ENCODE assay signal across 12 cellular contexts in the genomic region with DNA sequence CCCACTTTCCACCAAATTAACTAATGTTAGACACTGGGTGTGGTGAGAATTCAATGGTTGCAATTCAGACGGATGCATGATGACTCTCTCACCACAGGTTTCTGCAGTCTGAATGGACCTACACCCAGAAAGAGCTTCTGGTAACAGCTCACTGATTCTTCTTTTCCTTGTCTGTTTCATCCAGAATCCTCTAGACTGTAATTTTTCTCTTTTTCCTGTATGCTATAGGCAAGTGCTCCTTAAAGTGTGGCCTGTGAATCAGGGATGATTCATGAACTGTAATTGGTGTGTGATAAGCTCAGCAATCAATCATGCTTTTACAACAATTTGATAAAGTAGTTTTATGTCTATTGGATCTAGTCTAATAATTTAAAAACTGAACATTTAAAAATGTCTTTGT. TPM values are rescaled to one million over a fixed set of nuclear protein-coding genes. Genes with fewer than 3 reads are reported as not detected.
DNase-seq lines count a peak whose midpoint lies in the region; FAIRE-seq and TF ChIP-seq lines count a peak whose summit lies in the region.
"Had no signal": no experiment of that assay in that cellular context is flagged by ENCODE, and none has a peak within 500 bp of the region (broad histone marks: within the 10 kb centered on the region; RNA-seq: fewer than 3 reads in every experiment).

No MANE protein-coding gene starts in this region.

- H3K4me3 ChIP-seq in SK-N-SH (ENCODE audit: low read depth in 2 of 2, low read length in 1 of 2) (peak overlapping the region in 1 of 2 experiments; percentile 14; a peak in 1 of 4 replicates), fibroblast of the aortic adventitia (ENCODE audit: low read depth, low read length) (no peak overlapping the region), smooth muscle cell (no peak overlapping the region), adrenal gland (no peak overlapping the region), MG63 (no peak overlapping the region)

- DNase-seq in H54 (ENCODE audit: insufficient read length, low spot score) (no peak), SK-N-SH (no peak), fibroblast of the aortic adventitia (ENCODE audit: low read depth) (peak; percentile 69), smooth muscle cell (lab: John Stamatoyannopoulos, UW; ENCODE audit: unreplicated experiment) (no peak), NCI-H510A (lab: John Stamatoyannopoulos, UW) (no peak), adrenal gland (no peak), MG63 (no peak)
- DNase-seq: activated T-cell treated with anti-CD3 and anti-CD28 coated beads, Interleukin-2, amount 50 U/mL, for 1 hour; COR-L47; natural killer cell; NCI-H1092 had no signal

- CTCF ChIA-PET in SK-N-SH (lab: Yijun Ruan, JAX): no interaction called here

- no peak for TF ChIP-seq CTCF in SK-N-SH (IDR thresholded peaks at IDR 0.05)
- no peak for TF ChIP-seq CTCF in fibroblast of the aortic adventitia (IDR thresholded peaks at IDR 0.05; ENCODE audit: insufficient read depth, low read length)
- no peak for TF ChIP-seq CTCF in smooth muscle cell (IDR thresholded peaks at IDR 0.05; ENCODE audit: borderline replicate concordance, insufficient read depth, poor library complexity, severe bottlenecking)
- no peak for TF ChIP-seq CTCF in adrenal gland (IDR thresholded peaks at IDR 0.05)

- intact Hi-C loops in adrenal gland (cut with DNase I): no loop called here

- POLR2A ChIA-PET in SK-N-SH (lab: Yijun Ruan, JAX): no interaction called here

- WGBS in SK-N-SH (ENCODE audit: low lambda C conversion rate): 13% methylated on average over 1 of the region's 1 CpG
- WGBS in smooth muscle cell (ENCODE audit: low lambda C conversion rate): 11% methylated on average over 1 of the region's 1 CpG
- WGBS in adrenal gland, 4 donors: 40 to 56% (median 43%) methylated on average over 1 of the region's 1 CpG

- H3K9me3 ChIP-seq in SK-N-SH (no peaks in the 10 kb centered on the region), smooth muscle cell (replicated peaks; ENCODE audit: low read depth) (no peaks in the 10 kb centered on the region), adrenal gland (replicated peaks in 1 of 3) (no peaks in the 10 kb centered on the region), MG63 (no peaks in the 10 kb centered on the region; the same call in 1 of the 2 replicates)

- no peaks in the 10 kb centered on the region for H3K9me2 ChIP-seq in SK-N-SH

- H3K4me2 ChIP-seq in SK-N-SH: peak overlapping the region; percentile 23; the same call in 1 of the 2 replicates
- peak overlapping the region; percentile 53 for H3K4me2 ChIP-seq in smooth muscle cell

- H4K20me1 ChIP-seq in SK-N-SH (ENCODE audit: insufficient read depth) (no peaks in the 10 kb centered on the region), smooth muscle cell (ENCODE audit: low read depth) (no peaks in the 10 kb centered on the region)

- H3F3A ChIP-seq in SK-N-SH (replicated peaks; ENCODE audit: insufficient read depth) (peaks cover 32% of the 10 kb centered on the region), smooth muscle cell (ENCODE audit: low read depth) (peaks cover 13% of the 10 kb centered on the region)

- no peaks in the 10 kb centered on the region for H3K79me2 ChIP-seq in SK-N-SH (ENCODE audit: insufficient read depth)
- H3K79me2 ChIP-seq in smooth muscle cell (ENCODE audit: low read depth): no peaks in the 10 kb centered on the region

- TF ChIP-seq EP300 in SK-N-SH (IDR thresholded peaks at IDR 0.05; ENCODE audit: borderline replicate concordance in 1 of 2, low read depth in 1 of 2, low read length in 1 of 2): peak in 1 of 2 experiments; percentile 64; a peak in 1 of 4 replicates

- H3K27ac ChIP-seq in SK-N-SH (ENCODE audit: low read depth in 2 of 2, low read length in 1 of 2): peak overlapping the region; percentile 84 to 85
- H3K27ac ChIP-seq in smooth muscle cell (ENCODE audit: low read depth): peak overlapping the region; percentile 81
- H3K27ac ChIP-seq in adrenal gland: no peak overlapping the region

- H3K9ac ChIP-seq in SK-N-SH (no peak overlapping the region; the same call in 1 of the 2 replicates), smooth muscle cell (ENCODE audit: low read depth) (no peak overlapping the region)

- H3K36me3 ChIP-seq in SK-N-SH (replicated peaks in 1 of 2; ENCODE audit: control insufficient read depth in 1 of 2, insufficient read depth in 2 of 2, low read length in 1 of 2) (no peaks in the 10 kb centered on the region), smooth muscle cell (ENCODE audit: low read depth) (no peaks in the 10 kb centered on the region), adrenal gland (replicated peaks in 1 of 2) (no peaks in the 10 kb centered on the region), MG63 (no peaks in the 10 kb centered on the region)

- H2AFZ ChIP-seq in SK-N-SH (ENCODE audit: low read depth) (no peak overlapping the region), smooth muscle cell (ENCODE audit: low read depth) (no peak overlapping the region)

- FAIRE-seq in H54 (lab: Jason Lieb, UNC): peak; percentile 6

- no peak for TF ChIP-seq POLR2A in H54 (IDR thresholded peaks at IDR 0.05; ENCODE audit: low read depth, low read length)
- no peak for TF ChIP-seq POLR2A in adrenal gland (IDR thresholded peaks at IDR 0.05)

- H3K27me3 ChIP-seq in SK-N-SH (ENCODE audit: insufficient read depth) (no peaks in the 10 kb centered on the region), smooth muscle cell (ENCODE audit: low read depth) (no peaks in the 10 kb centered on the region), adrenal gland (peaks cover 11% of the 10 kb centered on the region), MG63 (peaks cover 3% of the 10 kb centered on the region; the same call in 1 of the 2 replicates)

- no peak for TF ChIP-seq RAD21 in SK-N-SH (IDR thresholded peaks at IDR 0.05; ENCODE audit: low read length)

- H3K4me1 ChIP-seq in SK-N-SH (ENCODE audit: control insufficient read depth in 1 of 2, insufficient read depth in 2 of 2, low read depth in 1 of 2, low read length in 1 of 2): peaks cover 0 to 37% of the 10 kb centered on the region in 2 experiments; a peak in 2 of 4 replicates
- H3K4me1 ChIP-seq in smooth muscle cell (ENCODE audit: low read depth): peaks cover 13% of the 10 kb centered on the region
- H3K4me1 ChIP-seq in adrenal gland (replicated peaks in 1 of 2): no peaks in the 10 kb centered on the region

TF ChIP-seq in SK-N-SH, 30 proteins besides CTCF, POLR2A, EP300 and RAD21 (continues in another document):
- TF ChIP-seq TEAD4 (IDR thresholded peaks at IDR 0.05; ENCODE audit: borderline replicate concordance, insufficient read depth): peak; percentile 35; the same call in 1 of the 2 replicates
- TF ChIP-seq PBX3 (IDR thresholded peaks at IDR 0.05): peak; percentile 93
- 0 out of 2 replicates have a peak, but pooled peaks have one; percentile 45 for TF ChIP-seq FOXM1 (IDR thresholded peaks at IDR 0.05; ENCODE audit: low read depth)
- TF ChIP-seq RXRA (IDR thresholded peaks at IDR 0.05; ENCODE audit: borderline replicate concordance, low read depth): no peak
- TF ChIP-seq RCOR1 (IDR thresholded peaks at IDR 0.05; ENCODE audit: low read length): no peak
- TF ChIP-seq TAF1 (IDR thresholded peaks at IDR 0.05; ENCODE audit: borderline replicate concordance, low read depth, low read length): no peak

RNA-seq across cellular contexts. Expression of gene MMP10, which starts 18.0 kb away (rescaled TPM):
- polyA plus RNA-seq in SK-N-SH (2012; rRNA removed): 1.4 and 2.2 TPM in 2 replicates
- 1.8 and 2.6 TPM in 2 replicates for polyA plus RNA-seq in SK-N-SH (2012; cell fraction: cytosol; rRNA removed)
- 0.52 and 1.6 TPM in 2 replicates for polyA plus RNA-seq in SK-N-SH (2012; cell fraction: nucleus; rRNA removed)
- 3.6 TPM in 1 of 2 replicates, not detected in the other for total RNA-seq in fibroblast of the aortic adventitia (ENCODE audit: low replicate concordance)
- 4.0 and 7.3 TPM in 2 replicates for total RNA-seq in smooth muscle cell
- 1.1 and 6.7 TPM in 2 replicates for polyA plus RNA-seq in smooth muscle cell
- not detected for total RNA-seq in adrenal gland
- polyA plus RNA-seq in adrenal gland: not detected
- total RNA-seq in MG63 (2014; rRNA removed; shearing (Covaris generic); ENCODE audit: low replicate concordance): 0.10 and 3.0 TPM in 2 replicates
- total RNA-seq: natural killer cell; T-helper 1 cell treated with Interleukin-12 subunit alpha and Interleukin-12 subunit beta and Interleukin-4 antibody, amounts not matched to agents 30 ng/mL and 1 ng/mL, for 36 hours had no signal

RNA-seq across cellular contexts. Expression of gene MMP1, which starts 35.5 kb away (rescaled TPM):
- polyA plus RNA-seq in SK-N-SH (2012; rRNA removed) (5.9 and 6.5 TPM in 2 replicates), smooth muscle cell (9.1 and 24.0 TPM in 2 replicates), adrenal gland (under 1 TPM in 1 of 3 donors, not detected in 2; 0.07 TPM)
- polyA plus RNA-seq in SK-N-SH (2012; cell fraction: cytosol; rRNA removed): 6.6 and 7.3 TPM in 2 replicates
- polyA plus RNA-seq in SK-N-SH (2012; cell fraction: nucleus; rRNA removed): 1.6 and 3.6 TPM in 2 replicates
- total RNA-seq in fibroblast of the aortic adventitia (ENCODE audit: low replicate concordance) (13.2 and 3,834 TPM in 2 replicates), smooth muscle cell (27.8 and 38.3 TPM in 2 replicates), adrenal gland (not detected)
- total RNA-seq in MG63 (2014; rRNA removed; shearing (Covaris generic); ENCODE audit: low replicate concordance): not detected in 2 replicates
- total RNA-seq: natural killer cell; T-helper 1 cell treated with Interleukin-12 subunit alpha and Interleukin-12 subunit beta and Interleukin-4 antibody, amounts not matched to agents 30 ng/mL and 1 ng/mL, for 36 hours had no signal

RNA-seq across cellular contexts. Expression of gene MMP8, which starts 37.7 kb away (rescaled TPM):
- polyA plus RNA-seq in SK-N-SH (2012; rRNA removed): 0.07 TPM in 1 of 2 replicates, not detected in the other
- polyA plus RNA-seq in SK-N-SH (2012; cell fraction: cytosol; rRNA removed): 0.03 TPM in 2 replicates
- not detected in 2 replicates for polyA plus RNA-seq in SK-N-SH (2012; cell fraction: nucleus; rRNA removed)
- total RNA-seq in fibroblast of the aortic adventitia (ENCODE audit: low replicate concordance): 0.41 TPM in 1 of 2 replicates, not detected in the other
- total RNA-seq in smooth muscle cell: 0.81 TPM in 1 of 2 replicates, not detected in the other
- not detected in 2 replicates for polyA plus RNA-seq in smooth muscle cell
- under 1 TPM in 3 of 8 donors, not detected in 5; 0.08 to 0.34 (median 0.23) TPM for total RNA-seq in adrenal gland
- polyA plus RNA-seq in adrenal gland: 1 to 10 TPM in 1 of 3 donors, not detected in 2; 1.4 TPM
- total RNA-seq in MG63 (2014; rRNA removed; shearing (Covaris generic); ENCODE audit: low replicate concordance): not detected in 2 replicates
- total RNA-seq: T-helper 1 cell treated with Interleukin-12 subunit alpha and Interleukin-12 subunit beta and Interleukin-4 antibody, amounts not matched to agents 30 ng/mL and 1 ng/mL, for 36 hours had no signal

RNA-seq across cellular contexts. Expression of gene MMP27, which starts 56.8 kb away (rescaled TPM):
- not detected in 2 replicates for polyA plus RNA-seq in SK-N-SH (2012; rRNA removed)
- polyA plus RNA-seq in SK-N-SH (2012; cell fraction: cytosol; rRNA removed): 0.01 TPM in 2 replicates
- 0.02 TPM in 1 of 2 replicates, not detected in the other for polyA plus RNA-seq in SK-N-SH (2012; cell fraction: nucleus; rRNA removed)
- total RNA-seq in fibroblast of the aortic adventitia (ENCODE audit: low replicate concordance): 0.18 TPM in 1 of 2 replicates, not detected in the other
- total RNA-seq in smooth muscle cell: not detected in 2 replicates
- polyA plus RNA-seq in smooth muscle cell: not detected in 2 replicates
- total RNA-seq in adrenal gland: not detected
- not detected for polyA plus RNA-seq in adrenal gland
- total RNA-seq in MG63 (2014; rRNA removed; shearing (Covaris generic); ENCODE audit: low replicate concordance): not detected in 2 replicates
- total RNA-seq: natural killer cell; T-helper 1 cell treated with Interleukin-12 subunit alpha and Interleukin-12 subunit beta and Interleukin-4 antibody, amounts not matched to agents 30 ng/mL and 1 ng/mL, for 36 hours had no signal

Comparison
In these comparisons a context has a peak if more than half of its experiments do, and no peak if none do; other contexts are left out.
1. H3K27ac ChIP-seq: peak in SK-N-SH (2 of 2) and smooth muscle cell (single experiment); none in adrenal gland (0 of 5).